ENCODE assay signal across 8 cellular contexts in genomic region chr4:49512658-49513545, GRCh38.
DNase-seq lines count a peak whose midpoint lies in the region; ATAC-seq, FAIRE-seq and TF ChIP-seq lines count a peak whose summit lies in the region.
"Not testable (repeated sequence)": the region's sequence is repeated elsewhere in the genome, so short reads cannot be mapped to it uniquely, and the experiment has no call there.

No MANE protein-coding gene starts in this region.

- not testable (repeated sequence) for H4K8ac ChIP-seq in neuronal stem cell (ENCODE audit: low read depth, low read length)

- peak overlapping the region; percentile 5 for H3K4me3 ChIP-seq in K562
- H3K4me3 ChIP-seq in neuronal stem cell (ENCODE audit: low read length in 2 of 2): peak overlapping the region in 1 of 2 donors; percentile 23

- not testable (repeated sequence) for H3K4ac ChIP-seq in neuronal stem cell (ENCODE audit: low read length)

- H2BK15ac ChIP-seq in neuronal stem cell (ENCODE audit: low read length): not testable (repeated sequence)

- H3K4me1 ChIP-seq in K562 (replicated peaks in 1 of 2; ENCODE audit: control insufficient read depth in 2 of 2, insufficient read depth in 2 of 2, low read length in 2 of 2): peaks cover 0 to 10% of the 10 kb centered on the region in 2 experiments; a peak in 2 of 5 replicates
- H3K4me1 ChIP-seq in foreskin keratinocyte; neuronal stem cell (ENCODE audit: control insufficient read depth in 2 of 2, insufficient read depth in 1 of 2, low read depth in 1 of 2, low read length in 2 of 2): not testable (repeated sequence)

- POLR2A ChIA-PET in K562 (lab: Yijun Ruan, JAX): not testable (repeated sequence)

- peaks cover 41 to 71% (median 64%) of the 10 kb centered on the region in 7 donors for H3K9me3 Mint-ChIP-seq in CD14-positive monocyte

- not testable (repeated sequence) for TF ChIP-seq EP300 in K562 (IDR thresholded peaks at IDR 0.05; ENCODE audit: low read length)

- not testable (repeated sequence) for H3K23ac ChIP-seq in neuronal stem cell (ENCODE audit: low read depth, low read length, poor library complexity)

- peak; percentile 95 for TF ChIP-seq POLR2A in K562 (conservative IDR thresholded peaks at IDR 0.05)

- ATAC-seq in K562, foreskin keratinocyte: not testable (repeated sequence)

- H4K20me1 ChIP-seq in K562 (replicated peaks; ENCODE audit: control insufficient read depth, insufficient read depth, low read length): not testable (repeated sequence)

- 31% methylated on average over 33 of the region's 33 CpGs for WGBS in K562 (ENCODE audit: insufficient coverage, low coverage, missing lambda C conversion rate)
- 100% methylated on average over 5 of the region's 33 CpGs for WGBS in neuronal stem cell (ENCODE audit: extremely low coverage in 2 of 2, insufficient read length in 2 of 2, insufficient replicate concordance in 1 of 2), 2 donors

- DNase-seq in CD14-positive monocyte (ENCODE audit: low spot score) (peak; percentile 58), HT-29 (ENCODE audit: low spot score) (peak; percentile 34), K562 (ENCODE audit: extremely low read depth in 1 of 4, low spot score in 3 of 4) (peak; percentile 51 to 84 (median 65)), foreskin keratinocyte (peak in 1 of 2 donors; percentile 1), islet precursor cell (peak; percentile 59), superior temporal gyrus (ENCODE audit: extremely low spot score) (peak; percentile 8)
- peak; percentile 31 for DNase-seq in activated CD4-positive, CD25-positive, alpha-beta regulatory T cell treated with anti-CD3 and anti-CD28 coated beads, Interleukin-2, amount 50 U/mL, for 72 hours
- DNase-seq in neuronal stem cell (ENCODE audit: low spot score): not testable (repeated sequence)

- peak overlapping the region; percentile 1 for H2BK5ac ChIP-seq in neuronal stem cell (ENCODE audit: low read length)

- H3K27ac Mint-ChIP-seq in CD14-positive monocyte: not testable (repeated sequence)

- CTCF ChIA-PET in K562 (lab: Yijun Ruan, JAX; ENCODE audit: low intra/inter-chr PET ratio): not testable (repeated sequence)

- peak overlapping the region; percentile 28 for H3K14ac ChIP-seq in neuronal stem cell (ENCODE audit: low read length)

- not testable (repeated sequence) for TF ChIP-seq CTCF in CD14-positive monocyte (IDR thresholded peaks at IDR 0.05)
- TF ChIP-seq CTCF in K562 (IDR thresholded peaks at IDR 0.05 in 2 of 3, conservative IDR thresholded peaks at IDR 0.05 in 1 of 3; ENCODE audit: insufficient read depth in 2 of 3, low read depth in 1 of 3, low read length in 3 of 3) (peak; percentile 28 to 56 (median 55); a peak in 5 of 6 replicates), foreskin keratinocyte (conservative IDR thresholded peaks at IDR 0.05) (peak; percentile 27)

- H2AK5ac ChIP-seq in neuronal stem cell (ENCODE audit: low read depth, low read length): not testable (repeated sequence)

- not testable (repeated sequence) for H3K36me3 ChIP-seq in K562 (ENCODE audit: control insufficient read depth, insufficient read depth, low read length); neuronal stem cell (replicated peaks in 1 of 2; ENCODE audit: control insufficient read depth in 2 of 2, insufficient read depth in 2 of 2, low read length in 2 of 2)

- not testable (repeated sequence) for H3K36me3 Mint-ChIP-seq in CD14-positive monocyte

- H3K4me1 Mint-ChIP-seq in CD14-positive monocyte: not testable (repeated sequence)

- not testable (repeated sequence) for H2BK120ac ChIP-seq in neuronal stem cell (ENCODE audit: low read depth, low read length)

- peak; percentile 33 to 75; a peak in 3 of 4 replicates for TF ChIP-seq RAD21 in K562 (CRISPR knock-in tag; conservative IDR thresholded peaks at IDR 0.05 in 1 of 2, IDR thresholded peaks at IDR 0.05 in 1 of 2)

- not testable (repeated sequence) for H3K27me3 Mint-ChIP-seq in CD14-positive monocyte (ENCODE audit: low read depth in 3 of 3)

- not testable (repeated sequence) for H3K4me3 Mint-ChIP-seq in CD14-positive monocyte

- in situ Hi-C loops in K562 (cut with MboI): loop anchor here (5.0 to 10.0 kb wide), 2 partner anchors 62 to 196 kb away; no protein-coding TSS in a partner anchor

- not testable (repeated sequence) for H2AFZ ChIP-seq in K562 (ENCODE audit: low read depth, low read length); neuronal stem cell (ENCODE audit: low read length)

- H2BK12ac ChIP-seq in neuronal stem cell (ENCODE audit: low read length): not testable (repeated sequence)

- FAIRE-seq in K562 (lab: Jason Lieb, UNC): not testable (repeated sequence)

- H3K79me2 ChIP-seq in K562 (ENCODE audit: control insufficient read depth, insufficient read depth, low read length): not testable (repeated sequence)

- H3K18ac ChIP-seq in neuronal stem cell (ENCODE audit: low read length): not testable (repeated sequence)

- not testable (repeated sequence) for H3K9me3 ChIP-seq in K562 (replicated peaks; ENCODE audit: control insufficient read depth, insufficient read depth, low read depth, low read length); neuronal stem cell (replicated peaks in 1 of 2; ENCODE audit: control insufficient read depth in 2 of 2, insufficient read depth in 1 of 2, low read depth in 1 of 2, low read length in 2 of 2)

- H3K9ac ChIP-seq in K562 (ENCODE audit: insufficient read depth in 1 of 2, low read depth in 2 of 2, low read length in 2 of 2) (peak overlapping the region in 1 of 2 experiments; percentile 23; a peak in 1 of 4 replicates), neuronal stem cell (ENCODE audit: low read depth, low read length, poor library complexity) (peak overlapping the region; percentile 73)

- intact Hi-C loops in CD14-positive monocyte (cut with micrococcal nuclease); K562 (cut with micrococcal nuclease): not testable (repeated sequence)

- H3K27me3 ChIP-seq in K562 (ENCODE audit: control insufficient read depth in 2 of 2, insufficient read depth in 2 of 2, low read length in 2 of 2): peaks cover 0 to 16% of the 10 kb centered on the region in 2 experiments; a peak in 1 of 5 replicates
- not testable (repeated sequence) for H3K27me3 ChIP-seq in foreskin keratinocyte; neuronal stem cell (ENCODE audit: control insufficient read depth in 3 of 3, insufficient read depth in 3 of 3, low read depth in 1 of 3, low read length in 3 of 3)

- H3K9me1 ChIP-seq in K562 (ENCODE audit: control insufficient read depth, insufficient read depth, low read length): not testable (repeated sequence)

- not testable (repeated sequence) for H3K27ac ChIP-seq in K562 (ENCODE audit: extremely low read depth, low read depth, low read length); foreskin keratinocyte; neuronal stem cell (replicated peaks; ENCODE audit: low read length)

- H3K79me1 ChIP-seq in neuronal stem cell (ENCODE audit: low read depth, low read length): not testable (repeated sequence)

- peak overlapping the region; percentile 20 for H3K4me2 ChIP-seq in K562 (ENCODE audit: insufficient read depth, low read length)
- H3K4me2 ChIP-seq in neuronal stem cell (ENCODE audit: insufficient read depth, low read length, poor library complexity, severe bottlenecking): not testable (repeated sequence)

- TSS peak; percentile 73 for BruUV-seq in K562 (replicated peaks; lab: Mats Ljungman, UMichigan)

- not testable (repeated sequence) for H4K91ac ChIP-seq in neuronal stem cell (ENCODE audit: low read depth, low read length, poor library complexity)

TF ChIP-seq in K562, 482 proteins besides CTCF, POLR2A, EP300 and RAD21 (continues in another document):
- TF ChIP-seq POLR2H (tag; IDR thresholded peaks at IDR 0.05; ENCODE audit: low read depth) (peak; percentile 82), ZNF740 (tag; IDR thresholded peaks at IDR 0.05) (0 out of 4 replicates have a peak, but pooled peaks of 1 of the 2 experiments have one; percentile 29), HBP1 (CRISPR knock-in tag; IDR thresholded peaks at IDR 0.05) (peak; percentile 43; the same call in 1 of the 2 replicates), ATF7 (IDR thresholded peaks at IDR 0.05) (peak; percentile 64), CTBP1 (IDR thresholded peaks at IDR 0.05; ENCODE audit: borderline replicate concordance) (peak; percentile 46; the same call in 1 of the 2 replicates), GTF2A2 (tag; IDR thresholded peaks at IDR 0.05) (peak; percentile 89), ZNF277 (CRISPR knock-in tag; IDR thresholded peaks at IDR 0.05; ENCODE audit: borderline replicate concordance) (peak; percentile 15; the same call in 1 of the 2 replicates)
- not testable (repeated sequence) for TF ChIP-seq ZNF740 (CRISPR knock-in tag; IDR thresholded peaks at IDR 0.05)
